ENCODE assay signal across 8 cellular contexts in the genomic region with DNA sequence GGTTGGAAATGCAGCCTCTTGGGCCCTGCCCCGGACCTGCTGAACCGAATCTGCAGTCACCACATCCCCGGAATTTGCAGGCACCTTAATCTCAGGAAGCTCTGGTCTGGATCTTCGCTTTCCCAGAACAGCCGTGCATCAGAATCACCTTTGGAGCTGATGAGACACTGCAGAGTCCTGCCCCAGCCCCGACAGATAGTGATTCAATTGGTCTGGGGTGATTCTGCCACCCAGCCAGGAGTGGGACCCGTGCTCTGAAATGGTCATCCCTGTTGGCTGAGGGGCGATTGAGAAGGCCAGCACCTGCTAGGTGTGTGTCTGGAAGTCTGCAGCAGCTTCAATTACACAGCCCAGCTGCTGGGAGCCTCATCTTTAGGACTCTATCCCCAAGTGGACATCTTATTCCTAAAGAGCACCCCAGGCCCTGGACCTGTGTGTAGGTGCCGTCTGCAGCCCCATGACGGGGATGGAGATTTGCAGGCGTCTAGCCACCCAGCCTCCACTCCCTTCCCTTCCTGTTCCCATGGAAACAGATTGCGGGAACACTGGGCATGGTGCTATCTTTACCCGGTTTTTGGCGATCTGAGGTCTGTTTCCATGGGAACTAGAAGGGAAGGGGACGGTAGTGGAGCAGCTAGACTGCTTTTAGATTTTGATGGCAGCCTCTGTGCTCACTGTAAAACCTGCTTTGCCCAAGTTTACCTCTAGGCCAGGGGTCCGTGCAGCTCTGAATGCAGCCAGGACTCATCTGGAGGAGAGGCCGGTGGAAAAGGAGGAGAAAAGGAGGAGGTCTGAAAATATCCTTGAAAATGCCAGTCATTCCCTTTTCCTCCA.
DNase-seq lines count a peak whose midpoint lies in the region; ATAC-seq and TF ChIP-seq lines count a peak whose summit lies in the region.

No MANE protein-coding gene starts in this region.

- ATAC-seq in GM23338, result no peak; the same call in 2 of the 3 replicates
- no peak for ATAC-seq in effector memory CD8-positive, alpha-beta T cell (replicated peaks)

- no peak for TF ChIP-seq POLR2A in erythroblast (IDR thresholded peaks at IDR 0.05; ENCODE audit: low read length)

- H3K4me3 ChIP-seq in GM23338 (no peak overlapping the region), skeletal muscle satellite cell (ENCODE audit: low read length) (peak overlapping the region; percentile 24)

- no peaks in the 10 kb centered on the region for H4K20me1 ChIP-seq in GM23338 (replicated peaks; ENCODE audit: insufficient read depth)

- H3K4me1 ChIP-seq in GM23338 (ENCODE audit: insufficient read depth) (no peaks in the 10 kb centered on the region), skeletal muscle satellite cell (ENCODE audit: control insufficient read depth, insufficient read depth, low read length) (peaks cover 10% of the 10 kb centered on the region)

- TF ChIP-seq CTCF in GM23338 (conservative IDR thresholded peaks at IDR 0.05; ENCODE audit: low read depth in 2 of 2), result no peak

- no peak overlapping the region for H3K9ac ChIP-seq in skeletal muscle satellite cell (ENCODE audit: low read depth, low read length)

- H2AFZ ChIP-seq in GM23338, result no peak overlapping the region

- H3K4me2 ChIP-seq in GM23338 (no peak overlapping the region), skeletal muscle satellite cell (ENCODE audit: low read length) (peak overlapping the region; percentile 40)

- H3K27me3 Mint-ChIP-seq in GM23338 (ENCODE audit: insufficient read depth, low read depth, poor library complexity), result peaks cover 8% of the 10 kb centered on the region
- H3K27me3 Mint-ChIP-seq in effector memory CD8-positive, alpha-beta T cell, result no peaks in the 10 kb centered on the region

- no peaks in the 10 kb centered on the region for H3K9me3 ChIP-seq in skeletal muscle satellite cell (replicated peaks; ENCODE audit: low read length)

- in situ Hi-C loops in ACHN (cut with HindIII; ENCODE audit: low pct_ligation_motif_present, low pct_unique_long_range_greater_than_20kb, low sequenced_read_pairs), result no loop called here

- no peak overlapping the region for H3K4me3 Mint-ChIP-seq in GM23338
- H3K4me3 Mint-ChIP-seq in effector memory CD8-positive, alpha-beta T cell, result peak overlapping the region; percentile 2 to 23

- no peaks in the 10 kb centered on the region for H3K27me3 ChIP-seq in GM23338 (ENCODE audit: insufficient read depth)
- no peaks in the 10 kb centered on the region for H3K27me3 ChIP-seq in skeletal muscle satellite cell (ENCODE audit: control insufficient read depth, insufficient read depth, low read length)

- no peaks in the 10 kb centered on the region for H3K36me3 ChIP-seq in GM23338 (ENCODE audit: insufficient read depth)
- H3K36me3 ChIP-seq in skeletal muscle satellite cell (ENCODE audit: insufficient read depth, low read length), result no peaks in the 10 kb centered on the region

- H3K27ac ChIP-seq in GM23338 (ENCODE audit: low read depth), result no peak overlapping the region

- peak overlapping the region; percentile 28; the same call in 1 of the 2 replicates for H3K27ac Mint-ChIP-seq in GM23338
- peak overlapping the region; percentile 51 to 69 for H3K27ac Mint-ChIP-seq in effector memory CD8-positive, alpha-beta T cell

- no peaks in the 10 kb centered on the region for H3K36me3 Mint-ChIP-seq in GM23338 (ENCODE audit: low read depth)
- H3K36me3 Mint-ChIP-seq in effector memory CD8-positive, alpha-beta T cell (ENCODE audit: insufficient read depth), result peaks cover 8% of the 10 kb centered on the region

- DNase-seq in GM23338 (ENCODE audit: low spot score), result peak; percentile 38
- DNase-seq in NCI-H748 (lab: John Stamatoyannopoulos, UW; ENCODE audit: unreplicated experiment), result peak; percentile 92
- DNase-seq in effector memory CD8-positive, alpha-beta T cell, result no peak
- DNase-seq in NCI-H146 treated with DMSO at 0.1 percent for 48 hours (lab: John Stamatoyannopoulos, UW; ENCODE audit: unreplicated experiment), result no peak
- no peak for DNase-seq in ACHN
- no peak for DNase-seq in activated naive CD4-positive, alpha-beta T cell treated with Interleukin-2 at 50 U/mL for 16 hours
- no peak for DNase-seq in erythroblast (lab: John Stamatoyannopoulos, UW)

- no peaks in the 10 kb centered on the region for H3F3A ChIP-seq in GM23338 (replicated peaks; ENCODE audit: low read depth)

- no peaks in the 10 kb centered on the region for H3K9me2 ChIP-seq in GM23338 (ENCODE audit: insufficient read depth)

- H3K9me3 Mint-ChIP-seq in GM23338, result no peaks in the 10 kb centered on the region
- H3K9me3 Mint-ChIP-seq in effector memory CD8-positive, alpha-beta T cell, result no peaks in the 10 kb centered on the region

- H3K79me2 ChIP-seq in GM23338 (replicated peaks; ENCODE audit: insufficient read depth), result no peaks in the 10 kb centered on the region

- peaks cover 6% of the 10 kb centered on the region; the same call in 1 of the 3 replicates for H3K4me1 Mint-ChIP-seq in GM23338
- H3K4me1 Mint-ChIP-seq in effector memory CD8-positive, alpha-beta T cell (ENCODE audit: low read depth in 2 of 2), result peaks cover 9 to 12% of the 10 kb centered on the region in 2 donors

TF ChIP-seq in GM23338, 12 proteins besides CTCF, POLR2A, EP300 and RAD21 (continues in another document):
- TF ChIP-seq EZH2phosphoT487 (IDR thresholded peaks at IDR 0.05; ENCODE audit: unreplicated experiment), result no peak
- no peak for TF ChIP-seq ZNF331 (CRISPR knock-in tag; IDR thresholded peaks at IDR 0.05; ENCODE audit: low read depth)
- TF ChIP-seq JUNB (IDR thresholded peaks at IDR 0.05; ENCODE audit: unreplicated experiment), result no peak
- TF ChIP-seq EZH2 (IDR thresholded peaks at IDR 0.05; ENCODE audit: low read depth, unreplicated experiment), result no peak
- TF ChIP-seq NANOG (IDR thresholded peaks at IDR 0.05; ENCODE audit: borderline replicate concordance), result no peak
- TF ChIP-seq, protein P1, sequence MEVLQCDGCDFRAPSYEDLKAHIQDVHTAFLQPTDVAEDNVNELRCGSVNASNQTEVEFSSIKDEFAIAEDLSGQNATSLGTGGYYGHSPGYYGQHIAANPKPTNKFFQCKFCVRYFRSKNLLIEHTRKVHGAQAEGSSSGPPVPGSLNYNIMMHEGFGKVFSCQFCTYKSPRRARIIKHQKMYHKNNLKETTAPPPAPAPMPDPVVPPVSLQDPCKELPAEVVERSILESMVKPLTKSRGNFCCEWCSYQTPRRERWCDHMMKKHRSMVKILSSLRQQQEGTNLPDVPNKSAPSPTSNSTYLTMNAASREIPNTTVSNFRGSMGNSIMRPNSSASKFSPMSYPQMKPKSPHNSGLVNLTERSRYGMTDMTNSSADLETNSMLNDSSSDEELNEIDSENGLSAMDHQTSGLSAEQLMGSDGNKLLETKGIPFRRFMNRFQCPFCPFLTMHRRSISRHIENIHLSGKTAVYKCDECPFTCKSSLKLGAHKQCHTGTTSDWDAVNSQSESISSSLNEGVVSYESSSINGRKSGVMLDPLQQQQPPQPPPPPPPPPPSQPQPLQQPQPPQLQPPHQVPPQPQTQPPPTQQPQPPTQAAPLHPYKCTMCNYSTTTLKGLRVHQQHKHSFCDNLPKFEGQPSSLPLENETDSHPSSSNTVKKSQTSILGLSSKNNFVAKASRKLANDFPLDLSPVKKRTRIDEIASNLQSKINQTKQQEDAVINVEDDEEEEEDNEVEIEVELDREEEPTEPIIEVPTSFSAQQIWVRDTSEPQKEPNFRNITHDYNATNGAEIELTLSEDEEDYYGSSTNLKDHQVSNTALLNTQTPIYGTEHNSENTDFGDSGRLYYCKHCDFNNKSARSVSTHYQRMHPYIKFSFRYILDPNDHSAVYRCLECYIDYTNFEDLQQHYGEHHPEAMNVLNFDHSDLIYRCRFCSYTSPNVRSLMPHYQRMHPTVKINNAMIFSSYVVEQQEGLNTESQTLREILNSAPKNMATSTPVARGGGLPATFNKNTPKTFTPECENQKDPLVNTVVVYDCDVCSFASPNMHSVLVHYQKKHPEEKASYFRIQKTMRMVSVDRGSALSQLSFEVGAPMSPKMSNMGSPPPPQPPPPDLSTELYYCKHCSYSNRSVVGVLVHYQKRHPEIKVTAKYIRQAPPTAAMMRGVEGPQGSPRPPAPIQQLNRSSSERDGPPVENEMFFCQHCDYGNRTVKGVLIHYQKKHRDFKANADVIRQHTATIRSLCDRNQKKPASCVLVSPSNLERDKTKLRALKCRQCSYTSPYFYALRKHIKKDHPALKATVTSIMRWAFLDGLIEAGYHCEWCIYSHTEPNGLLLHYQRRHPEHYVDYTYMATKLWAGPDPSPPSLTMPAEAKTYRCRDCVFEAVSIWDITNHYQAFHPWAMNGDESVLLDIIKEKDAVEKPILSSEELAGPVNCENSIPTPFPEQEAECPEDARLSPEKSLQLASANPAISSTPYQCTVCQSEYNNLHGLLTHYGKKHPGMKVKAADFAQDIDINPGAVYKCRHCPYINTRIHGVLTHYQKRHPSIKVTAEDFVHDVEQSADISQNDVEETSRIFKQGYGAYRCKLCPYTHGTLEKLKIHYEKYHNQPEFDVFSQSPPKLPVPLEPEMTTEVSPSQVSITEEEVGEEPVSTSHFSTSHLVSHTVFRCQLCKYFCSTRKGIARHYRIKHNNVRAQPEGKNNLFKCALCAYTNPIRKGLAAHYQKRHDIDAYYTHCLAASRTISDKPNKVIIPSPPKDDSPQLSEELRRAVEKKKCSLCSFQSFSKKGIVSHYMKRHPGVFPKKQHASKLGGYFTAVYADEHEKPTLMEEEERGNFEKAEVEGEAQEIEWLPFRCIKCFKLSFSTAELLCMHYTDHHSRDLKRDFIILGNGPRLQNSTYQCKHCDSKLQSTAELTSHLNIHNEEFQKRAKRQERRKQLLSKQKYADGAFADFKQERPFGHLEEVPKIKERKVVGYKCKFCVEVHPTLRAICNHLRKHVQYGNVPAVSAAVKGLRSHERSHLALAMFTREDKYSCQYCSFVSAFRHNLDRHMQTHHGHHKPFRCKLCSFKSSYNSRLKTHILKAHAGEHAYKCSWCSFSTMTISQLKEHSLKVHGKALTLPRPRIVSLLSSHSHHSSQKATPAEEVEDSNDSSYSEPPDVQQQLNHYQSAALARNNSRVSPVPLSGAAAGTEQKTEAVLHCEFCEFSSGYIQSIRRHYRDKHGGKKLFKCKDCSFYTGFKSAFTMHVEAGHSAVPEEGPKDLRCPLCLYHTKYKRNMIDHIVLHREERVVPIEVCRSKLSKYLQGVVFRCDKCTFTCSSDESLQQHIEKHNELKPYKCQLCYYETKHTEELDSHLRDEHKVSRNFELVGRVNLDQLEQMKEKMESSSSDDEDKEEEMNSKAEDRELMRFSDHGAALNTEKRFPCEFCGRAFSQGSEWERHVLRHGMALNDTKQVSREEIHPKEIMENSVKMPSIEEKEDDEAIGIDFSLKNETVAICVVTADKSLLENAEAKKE (CRISPR knock-in tag; IDR thresholded peaks at IDR 0.05), result no peak
- TF ChIP-seq CREB1 (CRISPR knock-in tag; IDR thresholded peaks at IDR 0.05; ENCODE audit: low read depth), result no peak

Comparison
In these comparisons a context has a peak if more than half of its experiments do, and no peak if none do; other contexts are left out.
1. DNase-seq: peak in GM23338 (single experiment) and NCI-H748 (single experiment); none in effector memory CD8-positive, alpha-beta T cell (0 of 3), NCI-H146 treated with DMSO at 0.1 percent for 48 hours (single experiment), ACHN (single experiment), activated naive CD4-positive, alpha-beta T cell treated with Interleukin-2 at 50 U/mL for 16 hours (single experiment) and erythroblast (0 of 2).